ENCODE assay signal across 6 cellular contexts in the genomic region with DNA sequence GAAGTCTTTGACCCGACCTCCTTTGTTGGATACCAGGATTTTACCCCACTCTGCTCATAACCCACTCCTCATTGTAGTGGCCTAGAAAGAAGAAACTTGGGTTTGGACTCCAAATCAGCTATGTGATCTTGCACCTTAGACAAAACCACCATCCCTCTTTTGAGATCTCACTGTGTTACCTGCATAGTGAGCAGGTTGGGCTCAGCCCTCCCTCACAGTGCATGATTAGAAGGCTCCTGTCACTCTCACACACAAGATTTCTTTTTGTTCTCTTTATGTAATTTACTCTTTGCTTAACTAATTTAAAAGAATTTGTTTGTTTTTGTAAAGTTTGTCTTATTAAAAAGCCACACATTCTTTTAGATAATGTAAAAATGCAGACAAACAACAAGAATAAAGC.
"Had no signal": no experiment of that assay in that cellular context is flagged by ENCODE, and none has a peak within 500 bp of the region (broad histone marks: within the 10 kb centered on the region; RNA-seq: fewer than 3 reads in every experiment).

No MANE protein-coding gene starts in this region.

- H3K9ac ChIP-seq: GM23248, KMS-11 had no signal

- H3K4me2 ChIP-seq: KMS-11 had no signal

- DNase-seq: GM23248, H9, HCEC 1CT, HFFc6, KBM-7 had no signal

- H3K27ac ChIP-seq: GM23248, KMS-11 had no signal

- H3K4me3 ChIP-seq: GM23248 had no signal
